Comparison of ENCODE assay signal across 1 cellular context in the genomic region with DNA sequence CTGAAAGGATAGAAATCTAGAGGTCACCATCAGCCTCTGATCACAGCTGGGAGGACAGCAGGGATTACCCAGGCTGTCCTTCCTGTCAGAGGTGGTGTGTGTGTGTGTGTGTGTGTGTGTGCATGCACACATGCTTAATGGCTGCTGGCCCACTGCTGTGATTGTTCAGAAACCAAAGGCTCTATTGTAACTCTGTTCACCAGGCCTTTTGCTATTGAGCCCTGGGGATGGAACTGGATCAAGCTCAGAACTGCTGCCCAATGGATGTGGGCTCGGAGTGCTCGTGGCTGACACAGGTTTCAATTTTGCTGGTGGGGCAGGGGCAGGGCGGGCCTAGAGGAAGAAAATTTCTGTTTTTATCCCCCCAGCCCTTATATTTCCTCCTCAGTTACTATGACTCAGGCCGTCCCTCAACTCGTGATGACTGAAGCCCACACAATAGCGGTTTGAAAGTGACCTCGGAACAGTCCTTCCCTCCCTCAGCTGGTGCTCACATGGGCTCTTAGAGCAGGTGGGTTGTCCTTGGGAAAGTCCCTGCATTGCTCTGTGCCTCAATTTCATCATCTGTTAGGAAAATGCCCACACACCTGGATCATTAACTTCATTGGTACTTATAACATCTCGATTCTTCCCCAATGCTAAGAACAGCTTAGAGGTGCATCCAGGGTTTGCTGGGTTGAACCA.
TF ChIP-seq lines count a peak whose summit lies in the region.

No MANE protein-coding gene starts in this region.

TF ChIP-seq in GM23338, 12 proteins besides CTCF, POLR2A, EP300 and RAD21 (continued from another document):
- TF ChIP-seq, protein P1, sequence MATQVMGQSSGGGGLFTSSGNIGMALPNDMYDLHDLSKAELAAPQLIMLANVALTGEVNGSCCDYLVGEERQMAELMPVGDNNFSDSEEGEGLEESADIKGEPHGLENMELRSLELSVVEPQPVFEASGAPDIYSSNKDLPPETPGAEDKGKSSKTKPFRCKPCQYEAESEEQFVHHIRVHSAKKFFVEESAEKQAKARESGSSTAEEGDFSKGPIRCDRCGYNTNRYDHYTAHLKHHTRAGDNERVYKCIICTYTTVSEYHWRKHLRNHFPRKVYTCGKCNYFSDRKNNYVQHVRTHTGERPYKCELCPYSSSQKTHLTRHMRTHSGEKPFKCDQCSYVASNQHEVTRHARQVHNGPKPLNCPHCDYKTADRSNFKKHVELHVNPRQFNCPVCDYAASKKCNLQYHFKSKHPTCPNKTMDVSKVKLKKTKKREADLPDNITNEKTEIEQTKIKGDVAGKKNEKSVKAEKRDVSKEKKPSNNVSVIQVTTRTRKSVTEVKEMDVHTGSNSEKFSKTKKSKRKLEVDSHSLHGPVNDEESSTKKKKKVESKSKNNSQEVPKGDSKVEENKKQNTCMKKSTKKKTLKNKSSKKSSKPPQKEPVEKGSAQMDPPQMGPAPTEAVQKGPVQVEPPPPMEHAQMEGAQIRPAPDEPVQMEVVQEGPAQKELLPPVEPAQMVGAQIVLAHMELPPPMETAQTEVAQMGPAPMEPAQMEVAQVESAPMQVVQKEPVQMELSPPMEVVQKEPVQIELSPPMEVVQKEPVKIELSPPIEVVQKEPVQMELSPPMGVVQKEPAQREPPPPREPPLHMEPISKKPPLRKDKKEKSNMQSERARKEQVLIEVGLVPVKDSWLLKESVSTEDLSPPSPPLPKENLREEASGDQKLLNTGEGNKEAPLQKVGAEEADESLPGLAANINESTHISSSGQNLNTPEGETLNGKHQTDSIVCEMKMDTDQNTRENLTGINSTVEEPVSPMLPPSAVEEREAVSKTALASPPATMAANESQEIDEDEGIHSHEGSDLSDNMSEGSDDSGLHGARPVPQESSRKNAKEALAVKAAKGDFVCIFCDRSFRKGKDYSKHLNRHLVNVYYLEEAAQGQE (IDR thresholded peaks at IDR 0.05; ENCODE audit: unreplicated experiment), result no peak
- TF ChIP-seq, protein P2, sequence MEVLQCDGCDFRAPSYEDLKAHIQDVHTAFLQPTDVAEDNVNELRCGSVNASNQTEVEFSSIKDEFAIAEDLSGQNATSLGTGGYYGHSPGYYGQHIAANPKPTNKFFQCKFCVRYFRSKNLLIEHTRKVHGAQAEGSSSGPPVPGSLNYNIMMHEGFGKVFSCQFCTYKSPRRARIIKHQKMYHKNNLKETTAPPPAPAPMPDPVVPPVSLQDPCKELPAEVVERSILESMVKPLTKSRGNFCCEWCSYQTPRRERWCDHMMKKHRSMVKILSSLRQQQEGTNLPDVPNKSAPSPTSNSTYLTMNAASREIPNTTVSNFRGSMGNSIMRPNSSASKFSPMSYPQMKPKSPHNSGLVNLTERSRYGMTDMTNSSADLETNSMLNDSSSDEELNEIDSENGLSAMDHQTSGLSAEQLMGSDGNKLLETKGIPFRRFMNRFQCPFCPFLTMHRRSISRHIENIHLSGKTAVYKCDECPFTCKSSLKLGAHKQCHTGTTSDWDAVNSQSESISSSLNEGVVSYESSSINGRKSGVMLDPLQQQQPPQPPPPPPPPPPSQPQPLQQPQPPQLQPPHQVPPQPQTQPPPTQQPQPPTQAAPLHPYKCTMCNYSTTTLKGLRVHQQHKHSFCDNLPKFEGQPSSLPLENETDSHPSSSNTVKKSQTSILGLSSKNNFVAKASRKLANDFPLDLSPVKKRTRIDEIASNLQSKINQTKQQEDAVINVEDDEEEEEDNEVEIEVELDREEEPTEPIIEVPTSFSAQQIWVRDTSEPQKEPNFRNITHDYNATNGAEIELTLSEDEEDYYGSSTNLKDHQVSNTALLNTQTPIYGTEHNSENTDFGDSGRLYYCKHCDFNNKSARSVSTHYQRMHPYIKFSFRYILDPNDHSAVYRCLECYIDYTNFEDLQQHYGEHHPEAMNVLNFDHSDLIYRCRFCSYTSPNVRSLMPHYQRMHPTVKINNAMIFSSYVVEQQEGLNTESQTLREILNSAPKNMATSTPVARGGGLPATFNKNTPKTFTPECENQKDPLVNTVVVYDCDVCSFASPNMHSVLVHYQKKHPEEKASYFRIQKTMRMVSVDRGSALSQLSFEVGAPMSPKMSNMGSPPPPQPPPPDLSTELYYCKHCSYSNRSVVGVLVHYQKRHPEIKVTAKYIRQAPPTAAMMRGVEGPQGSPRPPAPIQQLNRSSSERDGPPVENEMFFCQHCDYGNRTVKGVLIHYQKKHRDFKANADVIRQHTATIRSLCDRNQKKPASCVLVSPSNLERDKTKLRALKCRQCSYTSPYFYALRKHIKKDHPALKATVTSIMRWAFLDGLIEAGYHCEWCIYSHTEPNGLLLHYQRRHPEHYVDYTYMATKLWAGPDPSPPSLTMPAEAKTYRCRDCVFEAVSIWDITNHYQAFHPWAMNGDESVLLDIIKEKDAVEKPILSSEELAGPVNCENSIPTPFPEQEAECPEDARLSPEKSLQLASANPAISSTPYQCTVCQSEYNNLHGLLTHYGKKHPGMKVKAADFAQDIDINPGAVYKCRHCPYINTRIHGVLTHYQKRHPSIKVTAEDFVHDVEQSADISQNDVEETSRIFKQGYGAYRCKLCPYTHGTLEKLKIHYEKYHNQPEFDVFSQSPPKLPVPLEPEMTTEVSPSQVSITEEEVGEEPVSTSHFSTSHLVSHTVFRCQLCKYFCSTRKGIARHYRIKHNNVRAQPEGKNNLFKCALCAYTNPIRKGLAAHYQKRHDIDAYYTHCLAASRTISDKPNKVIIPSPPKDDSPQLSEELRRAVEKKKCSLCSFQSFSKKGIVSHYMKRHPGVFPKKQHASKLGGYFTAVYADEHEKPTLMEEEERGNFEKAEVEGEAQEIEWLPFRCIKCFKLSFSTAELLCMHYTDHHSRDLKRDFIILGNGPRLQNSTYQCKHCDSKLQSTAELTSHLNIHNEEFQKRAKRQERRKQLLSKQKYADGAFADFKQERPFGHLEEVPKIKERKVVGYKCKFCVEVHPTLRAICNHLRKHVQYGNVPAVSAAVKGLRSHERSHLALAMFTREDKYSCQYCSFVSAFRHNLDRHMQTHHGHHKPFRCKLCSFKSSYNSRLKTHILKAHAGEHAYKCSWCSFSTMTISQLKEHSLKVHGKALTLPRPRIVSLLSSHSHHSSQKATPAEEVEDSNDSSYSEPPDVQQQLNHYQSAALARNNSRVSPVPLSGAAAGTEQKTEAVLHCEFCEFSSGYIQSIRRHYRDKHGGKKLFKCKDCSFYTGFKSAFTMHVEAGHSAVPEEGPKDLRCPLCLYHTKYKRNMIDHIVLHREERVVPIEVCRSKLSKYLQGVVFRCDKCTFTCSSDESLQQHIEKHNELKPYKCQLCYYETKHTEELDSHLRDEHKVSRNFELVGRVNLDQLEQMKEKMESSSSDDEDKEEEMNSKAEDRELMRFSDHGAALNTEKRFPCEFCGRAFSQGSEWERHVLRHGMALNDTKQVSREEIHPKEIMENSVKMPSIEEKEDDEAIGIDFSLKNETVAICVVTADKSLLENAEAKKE (CRISPR knock-in tag; IDR thresholded peaks at IDR 0.05), result no peak
- TF ChIP-seq POLR2AphosphoS5 (IDR thresholded peaks at IDR 0.05; ENCODE audit: low read depth), result no peak
- TF ChIP-seq ZNF114 (CRISPR knock-in tag; IDR thresholded peaks at IDR 0.05), result no peak
- TF ChIP-seq EZH2 (IDR thresholded peaks at IDR 0.05; ENCODE audit: low read depth, unreplicated experiment), result no peak
- TF ChIP-seq JUNB (IDR thresholded peaks at IDR 0.05; ENCODE audit: unreplicated experiment), result no peak
- TF ChIP-seq, protein P3, sequence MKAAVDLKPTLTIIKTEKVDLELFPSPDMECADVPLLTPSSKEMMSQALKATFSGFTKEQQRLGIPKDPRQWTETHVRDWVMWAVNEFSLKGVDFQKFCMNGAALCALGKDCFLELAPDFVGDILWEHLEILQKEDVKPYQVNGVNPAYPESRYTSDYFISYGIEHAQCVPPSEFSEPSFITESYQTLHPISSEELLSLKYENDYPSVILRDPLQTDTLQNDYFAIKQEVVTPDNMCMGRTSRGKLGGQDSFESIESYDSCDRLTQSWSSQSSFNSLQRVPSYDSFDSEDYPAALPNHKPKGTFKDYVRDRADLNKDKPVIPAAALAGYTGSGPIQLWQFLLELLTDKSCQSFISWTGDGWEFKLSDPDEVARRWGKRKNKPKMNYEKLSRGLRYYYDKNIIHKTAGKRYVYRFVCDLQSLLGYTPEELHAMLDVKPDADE (IDR thresholded peaks at IDR 0.05), result no peak
- TF ChIP-seq STAT1 (IDR thresholded peaks at IDR 0.05; ENCODE audit: unreplicated experiment), result no peak
- no peak for TF ChIP-seq CREB1 (CRISPR knock-in tag; IDR thresholded peaks at IDR 0.05; ENCODE audit: low read depth)
- TF ChIP-seq ZNF331 (CRISPR knock-in tag; IDR thresholded peaks at IDR 0.05; ENCODE audit: low read depth), result no peak
